Comparison of ENCODE assay signal across 8 cellular contexts in the genomic region with DNA sequence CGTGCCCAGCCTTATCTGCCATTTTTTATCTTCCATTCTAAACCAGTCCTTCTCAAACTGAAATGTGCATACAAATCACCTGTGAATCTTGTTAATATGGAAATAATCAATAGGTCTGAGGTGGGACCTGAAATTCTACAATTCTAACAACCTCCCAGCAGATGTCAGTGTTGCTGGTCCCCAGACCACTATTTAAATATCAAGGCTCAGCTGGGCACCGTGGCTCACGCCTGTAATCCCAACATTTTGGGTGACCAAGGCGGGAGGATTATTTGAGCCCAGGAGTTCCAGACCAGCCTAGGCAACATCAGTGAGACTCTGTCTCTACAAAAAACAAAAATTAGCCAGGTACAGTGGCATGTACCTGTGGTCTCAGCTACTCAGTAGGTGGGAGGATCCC. TPM values are rescaled to one million over a fixed set of nuclear protein-coding genes. Genes with fewer than 3 reads are reported as not detected.
DNase-seq lines count a peak whose midpoint lies in the region; ATAC-seq, FAIRE-seq and TF ChIP-seq lines count a peak whose summit lies in the region.

No MANE protein-coding gene starts in this region.

- TF ChIP-seq CTCF in PC-3 (conservative IDR thresholded peaks at IDR 0.05; ENCODE audit: low read depth, low read length): peak; percentile 59
- TF ChIP-seq CTCF in retinal pigment epithelial cell (conservative IDR thresholded peaks at IDR 0.05; ENCODE audit: low read depth, low read length): peak; percentile 54

- no peaks in the 10 kb centered on the region for H3K79me2 ChIP-seq in PC-3 (ENCODE audit: low read length)

- no peaks in the 10 kb centered on the region for H3K9me2 ChIP-seq in PC-3 (replicated peaks; ENCODE audit: low read length)

- no peak for ATAC-seq in PC-3
- no peak for ATAC-seq in HG03520 (IDR thresholded peaks at IDR 0.05; ENCODE audit: unreplicated experiment)

- no peaks in the 10 kb centered on the region for H3K36me3 ChIP-seq in PC-3 (ENCODE audit: low read depth, low read length)
- H3K36me3 ChIP-seq in effector memory CD4-positive, alpha-beta T cell (ENCODE audit: control insufficient read depth, insufficient read depth, low read length): no peaks in the 10 kb centered on the region

- H3K4me1 ChIP-seq in PC-3 (ENCODE audit: insufficient read depth, low read length): peaks cover 46% of the 10 kb centered on the region
- H3K4me1 ChIP-seq in effector memory CD4-positive, alpha-beta T cell (ENCODE audit: control insufficient read depth, insufficient read depth, low read length, poor library complexity, severe bottlenecking): no peaks in the 10 kb centered on the region

- H4K20me1 ChIP-seq in PC-3 (ENCODE audit: low read length): no peaks in the 10 kb centered on the region

- no peak overlapping the region for H3K9ac ChIP-seq in PC-3 (ENCODE audit: low read length)

- peak; percentile 2 for DNase-seq in stimulated activated CD4-positive, alpha-beta T cell treated with anti-CD3 and anti-CD28 coated beads, Interleukin-2, amount 100 ng/mL, for 4 hours (ENCODE audit: low read depth)
- DNase-seq in stimulated activated CD4-positive, alpha-beta T cell treated with anti-CD3 and anti-CD28 coated beads, Interleukin-2, amount 100 ng/mL, for 48 hours: no peak
- DNase-seq in PC-3: peak; percentile 59
- peak; percentile 58 for DNase-seq in ecto neural progenitor cell (ENCODE audit: low spot score)
- no peak for DNase-seq in retinal pigment epithelial cell (ENCODE audit: low read depth)
- DNase-seq in effector memory CD4-positive, alpha-beta T cell: no peak
- no peak for DNase-seq in HTR-8/SVneo (ENCODE audit: insufficient read length, low spot score)

- no peak overlapping the region for H3K4me3 ChIP-seq in PC-3 (ENCODE audit: low read length)
- no peak overlapping the region for H3K4me3 ChIP-seq in retinal pigment epithelial cell (ENCODE audit: low read length)
- H3K4me3 ChIP-seq in effector memory CD4-positive, alpha-beta T cell (ENCODE audit: insufficient read depth, low read depth, low read length, poor library complexity, severe bottlenecking): no peak overlapping the region

- H3K27me3 ChIP-seq in PC-3 (ENCODE audit: low read length): no peaks in the 10 kb centered on the region
- H3K27me3 ChIP-seq in effector memory CD4-positive, alpha-beta T cell (replicated peaks; ENCODE audit: control insufficient read depth, insufficient read depth, low read length, poor library complexity, severe bottlenecking): no peaks in the 10 kb centered on the region

- H3F3A ChIP-seq in PC-3 (ENCODE audit: low read length, unreplicated experiment): no peaks in the 10 kb centered on the region

- intact Hi-C loops in PC-3 (cut with micrococcal nuclease): loop anchor here (2.0 kb wide), 1 partner anchor 191 kb away; no protein-coding TSS in a partner anchor

- CTCF ChIA-PET in PC-3 (lab: Charles Lee): interaction anchor here (0.7 to 1.5 kb wide), 2 partner anchors 12 to 47 kb away, joined by 3 read pairs; no protein-coding TSS in a partner anchor

- no peak for FAIRE-seq in HTR-8/SVneo (lab: Jason Lieb, UNC)

- POLR2A ChIA-PET in PC-3 (lab: Charles Lee; ENCODE audit: unreplicated experiment): no interaction called here

- no peak overlapping the region for H2AFZ ChIP-seq in PC-3 (ENCODE audit: low read length)

- H3K9me3 ChIP-seq in PC-3 (ENCODE audit: low read length): no peaks in the 10 kb centered on the region
- no peaks in the 10 kb centered on the region for H3K9me3 ChIP-seq in effector memory CD4-positive, alpha-beta T cell (ENCODE audit: control insufficient read depth, low read length)

- no peak overlapping the region for H3K27ac ChIP-seq in PC-3 (ENCODE audit: low read length)
- H3K27ac ChIP-seq in effector memory CD4-positive, alpha-beta T cell (ENCODE audit: insufficient read depth, low read length, poor library complexity, severe bottlenecking): no peak overlapping the region

- no TSS peak for BruUV-seq in PC-3 (replicated peaks; lab: Mats Ljungman, UMichigan)

- no peak overlapping the region for H3K4me2 ChIP-seq in PC-3 (ENCODE audit: low read length)

RNA-seq across cellular contexts. Expression of gene UQCRHL, which starts 4.1 kb away (rescaled TPM):
- 8.7 and 11.2 TPM in 2 replicates for total RNA-seq in PC-3 (2014; rRNA removed)

RNA-seq across cellular contexts. Expression of gene SPEN, which starts 44.1 kb away (rescaled TPM):
- 26.7 and 35.7 TPM in 2 replicates for total RNA-seq in PC-3 (2014; rRNA removed)

RNA-seq across cellular contexts. Expression of gene FBLIM1, which starts 44.8 kb away (rescaled TPM):
- total RNA-seq in PC-3 (2014; rRNA removed): 74.1 and 90.0 TPM in 2 replicates

Comparison
In these comparisons a context has a peak if more than half of its experiments do, and no peak if none do; other contexts are left out.
1. DNase-seq: peak in stimulated activated CD4-positive, alpha-beta T cell treated with anti-CD3 and anti-CD28 coated beads, Interleukin-2, amount 100 ng/mL, for 4 hours (single experiment), PC-3 (single experiment) and ecto neural progenitor cell (single experiment); none in stimulated activated CD4-positive, alpha-beta T cell treated with anti-CD3 and anti-CD28 coated beads, Interleukin-2, amount 100 ng/mL, for 48 hours (0 of 2), retinal pigment epithelial cell (single experiment), effector memory CD4-positive, alpha-beta T cell (0 of 3) and HTR-8/SVneo (single experiment).